Comparison of ENCODE assay signal across 14 cellular contexts in genomic region chr15:76181705-76182107, GRCh38.
DNase-seq lines count a peak whose midpoint lies in the region; ATAC-seq, FAIRE-seq and TF ChIP-seq lines count a peak whose summit lies in the region.
"Had no signal": no experiment of that assay in that cellular context is flagged by ENCODE, and none has a peak within 500 bp of the region (broad histone marks: within the 10 kb centered on the region; RNA-seq: fewer than 3 reads in every experiment).

No MANE protein-coding gene starts in this region.

- H3K23ac ChIP-seq in H1 (ENCODE audit: insufficient read length) = no peak overlapping the region

- no peak overlapping the region for H3K27ac ChIP-seq in H1 (ENCODE audit: low read depth, low read length)
- H3K27ac ChIP-seq in MM.1S (ENCODE audit: low read length) = no peak overlapping the region
- H3K27ac ChIP-seq in hepatocyte = no peak overlapping the region
- H3K27ac ChIP-seq: HL-60 had no signal

- H3K27me3 ChIP-seq in H1 (replicated peaks in 1 of 4; ENCODE audit: control insufficient read depth in 3 of 4, extremely low read depth in 1 of 4, insufficient read depth in 3 of 4, low read length in 3 of 4) (no peaks in the 10 kb centered on the region; a peak in 1 of 7 replicates), MM.1S (replicated peaks; ENCODE audit: insufficient read depth, low read length) (0 out of 2 replicates have a peak, but pooled peaks cover 6% of the 10 kb centered on the region), hepatocyte (no peaks in the 10 kb centered on the region)

- H3K79me2 ChIP-seq in H1 (ENCODE audit: control insufficient read depth in 1 of 2, insufficient read depth in 2 of 2, low read length in 2 of 2) (no peaks in the 10 kb centered on the region), MM.1S (ENCODE audit: low read length) (no peaks in the 10 kb centered on the region), hepatocyte (no peaks in the 10 kb centered on the region)

- CTCF ChIA-PET in H1 (lab: Charles Lee; ENCODE audit: partially characterized antibody) = interaction anchor here (0.8 to 1.3 kb wide), 3 partner anchors 31 to 149 kb away, joined by 3 to 5 read pairs (median 3); no protein-coding TSS in a partner anchor

- H3K14ac ChIP-seq in H1 (ENCODE audit: insufficient read length) = no peak overlapping the region

- H3K9me3 ChIP-seq in H1 (ENCODE audit: insufficient read depth in 2 of 2, low read depth in 1 of 2, low read length in 1 of 2) (no peaks in the 10 kb centered on the region), MM.1S (replicated peaks; ENCODE audit: insufficient read depth, low read length) (no peaks in the 10 kb centered on the region), hepatocyte (ENCODE audit: low read depth) (no peaks in the 10 kb centered on the region)

- H2AK5ac ChIP-seq in H1 (ENCODE audit: low read depth, low read length) = 0 out of 2 replicates have a peak overlapping the region, but pooled peaks have one; percentile 61

- peak; percentile 83 for DNase-seq in GM12864 (ENCODE audit: low read depth)
- no peak for DNase-seq in H1 (ENCODE audit: low read depth in 1 of 2, low spot score in 2 of 2)
- no peak for DNase-seq in MM.1S
- no peak for DNase-seq in UCSD-AML1 (lab: John Stamatoyannopoulos, UW; ENCODE audit: unreplicated experiment)
- DNase-seq in hepatocyte (ENCODE audit: low spot score) = no peak
- DNase-seq: activated B cell treated with CpG ODN at 0.5 μM for 24 hours, NCI-H1436, right cardiac atrium had no signal

- no peak overlapping the region for H3K4me2 ChIP-seq in H1 (ENCODE audit: insufficient read depth in 1 of 2, low read depth in 2 of 2, low read length in 2 of 2)
- H3K4me2 ChIP-seq in MM.1S (ENCODE audit: low read depth, low read length) = no peak overlapping the region
- H3K4me2 ChIP-seq in hepatocyte = no peak overlapping the region

- H4K20me1 ChIP-seq in H1 (replicated peaks in 1 of 2; ENCODE audit: control insufficient read depth in 1 of 2, insufficient read depth in 2 of 2, low read length in 2 of 2) = no peaks in the 10 kb centered on the region
- no peaks in the 10 kb centered on the region for H4K20me1 ChIP-seq in MM.1S (ENCODE audit: insufficient read depth, low read length)
- no peaks in the 10 kb centered on the region for H4K20me1 ChIP-seq in hepatocyte (ENCODE audit: insufficient read depth, poor library complexity, severe bottlenecking)

- H3K9ac ChIP-seq in H1 (replicated peaks in 1 of 4; ENCODE audit: extremely low read depth in 1 of 4, low read depth in 3 of 4, low read length in 3 of 4) (no peak overlapping the region), MM.1S (ENCODE audit: low read length) (no peak overlapping the region)

- no peaks in the 10 kb centered on the region; the same call in 1 of the 2 replicates for H3K23me2 ChIP-seq in H1 (ENCODE audit: low read depth, low read length)

- no peak overlapping the region for H3K56ac ChIP-seq in H1 (replicated peaks; ENCODE audit: insufficient read length, low read depth, low read length)

- no peak overlapping the region for H3K4ac ChIP-seq in H1 (replicated peaks; ENCODE audit: insufficient read length, low read depth, low read length)

- no peaks in the 10 kb centered on the region for H3F3A ChIP-seq in MM.1S (ENCODE audit: insufficient read depth, low read length)

- POLR2A ChIA-PET in H1 (lab: Charles Lee; ENCODE audit: partially characterized antibody) = no interaction called here

- H3K4me3 ChIP-seq in GM12864 (ENCODE audit: low read depth, low read length) = no peak overlapping the region
- H3K4me3 ChIP-seq in H1 (ENCODE audit: extremely low read depth in 1 of 4, insufficient read depth in 2 of 4, low read depth in 3 of 4, low read length in 4 of 4) = no peak overlapping the region
- H3K4me3 ChIP-seq in MM.1S (ENCODE audit: low read length) = no peak overlapping the region
- H3K4me3 ChIP-seq in hepatocyte = no peak overlapping the region
- H3K4me3 ChIP-seq: lung had no signal

- no peak for TF ChIP-seq RAD21 in H1 (IDR thresholded peaks at IDR 0.05 in 1 of 2, conservative IDR thresholded peaks at IDR 0.05 in 1 of 2; ENCODE audit: low read depth in 2 of 2, low read length in 2 of 2)

- no peak overlapping the region for H2BK120ac ChIP-seq in H1 (replicated peaks; ENCODE audit: low read depth, low read length)

- WGBS in H1 (ENCODE audit: extremely low coverage in 1 of 2, insufficient coverage in 1 of 2, insufficient read length in 1 of 2, insufficient replicate concordance in 2 of 2, low coverage in 1 of 2, low lambda C conversion rate in 2 of 2, missing lambda C conversion rate in 1 of 2), 2 experiments = 92% methylated on average over 9 of the region's 9 CpGs; no CpG with 5 or more reads in 1 of the 2 experiments
- 93% methylated on average over 9 of the region's 9 CpGs for WGBS in hepatocyte (ENCODE audit: low lambda C conversion rate, missing lambda C conversion rate)

- no peak overlapping the region for H2BK5ac ChIP-seq in H1 (ENCODE audit: low read depth, low read length)

- no peak overlapping the region for H2AFZ ChIP-seq in H1 (ENCODE audit: low read length)
- H2AFZ ChIP-seq in MM.1S (ENCODE audit: low read length) = no peak overlapping the region
- no peak overlapping the region for H2AFZ ChIP-seq in hepatocyte

- no peak for TF ChIP-seq EP300 in H1 (IDR thresholded peaks at IDR 0.05; ENCODE audit: borderline replicate concordance in 1 of 2, low read depth in 2 of 2, low read length in 2 of 2)

- TF ChIP-seq POLR2A in H1 (IDR thresholded peaks at IDR 0.05; ENCODE audit: control extremely low read depth in 1 of 2, low read depth in 2 of 2, low read length in 2 of 2) = no peak

- TF ChIP-seq CTCF in GM12864 (IDR thresholded peaks at IDR 0.05; ENCODE audit: low read depth, low read length, missing control alignments) (no peak), H1 (IDR thresholded peaks at IDR 0.05; ENCODE audit: control extremely low read depth in 1 of 3, insufficient read depth in 1 of 3, low read depth in 1 of 3, low read length in 3 of 3) (no peak), MM.1S (IDR thresholded peaks at IDR 0.05; ENCODE audit: low read length) (no peak), hepatocyte (IDR thresholded peaks at IDR 0.05; ENCODE audit: poor library complexity) (no peak)

- peak; percentile 78 for ATAC-seq in GM19438 (IDR thresholded peaks at IDR 0.05; ENCODE audit: low read depth, unreplicated experiment)
- ATAC-seq in HG03442 (IDR thresholded peaks at IDR 0.05; ENCODE audit: unreplicated experiment) = peak; percentile 72
- no peak for ATAC-seq in GM21360 (IDR thresholded peaks at IDR 0.05; ENCODE audit: unreplicated experiment)
- ATAC-seq: right cardiac atrium had no signal

- H4K91ac ChIP-seq in H1 (replicated peaks; ENCODE audit: insufficient read length, low read length) = no peak overlapping the region

- FAIRE-seq in H1 (lab: Jason Lieb, UNC) = no peak
- FAIRE-seq: RCC 7860 had no signal

- no peak overlapping the region for H2BK12ac ChIP-seq in H1 (ENCODE audit: low read depth, low read length)

- no peak overlapping the region for H4K5ac ChIP-seq in H1 (ENCODE audit: insufficient read length, low read depth, low read length)

- H2BK15ac ChIP-seq in H1 (ENCODE audit: low read length) = no peak overlapping the region

- H3K4me1 ChIP-seq in H1 (replicated peaks in 1 of 4; ENCODE audit: control insufficient read depth in 3 of 4, insufficient read depth in 4 of 4, low read length in 3 of 4) (0 out of 7 replicates have a peak, but pooled peaks cover 0 to 3% (median 0%) of the 10 kb centered on the region in 4 experiments), MM.1S (ENCODE audit: low read length) (no peaks in the 10 kb centered on the region), hepatocyte (ENCODE audit: insufficient read depth) (no peaks in the 10 kb centered on the region)

- no peak overlapping the region for H3K18ac ChIP-seq in H1 (ENCODE audit: extremely low read depth, low read length)

- H2BK20ac ChIP-seq in H1 (ENCODE audit: low read length) = no peak overlapping the region

- H3K79me1 ChIP-seq in H1 (ENCODE audit: low read depth, low read length) = no peaks in the 10 kb centered on the region

- H3K9me2 ChIP-seq in MM.1S (replicated peaks; ENCODE audit: insufficient read depth, low read length) = no peaks in the 10 kb centered on the region
- H3K9me2 ChIP-seq in hepatocyte (replicated peaks; ENCODE audit: insufficient read depth) = no peaks in the 10 kb centered on the region

- H4K8ac ChIP-seq in H1 (ENCODE audit: extremely low read depth, insufficient read depth, low read length) = no peak overlapping the region

- H3K36me3 ChIP-seq in H1 (ENCODE audit: control insufficient read depth in 2 of 4, insufficient read depth in 4 of 4, low read length in 3 of 4) (no peaks in the 10 kb centered on the region), MM.1S (replicated peaks; ENCODE audit: insufficient read depth, low read length) (no peaks in the 10 kb centered on the region), hepatocyte (replicated peaks; ENCODE audit: insufficient read depth, low read depth) (no peaks in the 10 kb centered on the region)
